27 cellular contexts compared by ENCODE assay signal in the genomic region with DNA sequence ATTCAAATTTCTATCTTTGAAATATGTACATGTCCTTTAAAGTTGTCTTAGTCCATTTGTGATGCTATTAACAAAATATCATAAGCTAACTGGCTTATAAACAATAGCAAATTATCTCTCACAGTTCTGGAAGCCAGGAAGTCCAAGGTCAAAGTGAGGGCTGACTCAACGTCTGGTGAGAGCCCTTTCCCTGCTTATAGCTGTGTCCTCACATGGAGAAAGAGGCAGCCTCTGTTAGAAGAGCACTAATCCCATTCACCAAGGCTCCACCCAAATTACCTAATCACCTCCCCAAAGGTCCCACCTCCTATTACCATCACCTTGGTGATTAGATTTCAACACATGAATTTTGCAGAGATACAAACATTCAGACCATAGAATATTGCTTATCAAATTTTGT.
"Had no signal": no experiment of that assay in that cellular context is flagged by ENCODE, and none has a peak within 500 bp of the region (broad histone marks: within the 10 kb centered on the region; RNA-seq: fewer than 3 reads in every experiment).

No MANE protein-coding gene starts in this region.

- H3K4me3 Mint-ChIP-seq: central memory CD8-positive, alpha-beta T cell; dendritic cell treated with granulocyte-macrophage colony-stimulating factor and Interleukin-4, amounts not matched to agents 40 ng/mL and 50 ng/mL, for 4 days; endodermal cell; natural killer cell; stimulated activated naive B cell treated with anti-CD40 and anti-IgM and Interleukin-4, amounts not matched to agents 10 μg/mL and 1 μg/mL and 100 μg/mL, for 72 hours; stimulated activated naive CD8-positive, alpha-beta T cell treated with anti-CD3 and anti-CD28 coated beads, Interleukin-15, Interleukin-2, amounts not matched to agents 100 ng/mL and 50 ng/mL, for 24 hours had no signal

- H3K9me3 Mint-ChIP-seq: central memory CD8-positive, alpha-beta T cell; dendritic cell treated with granulocyte-macrophage colony-stimulating factor and Interleukin-4, amounts not matched to agents 40 ng/mL and 50 ng/mL, for 4 days; stimulated activated naive B cell treated with anti-CD40 and anti-IgM and Interleukin-4, amounts not matched to agents 10 μg/mL and 1 μg/mL and 100 μg/mL, for 72 hours; stimulated activated naive CD8-positive, alpha-beta T cell treated with anti-CD3 and anti-CD28 coated beads, Interleukin-15, Interleukin-2, amounts not matched to agents 100 ng/mL and 50 ng/mL, for 24 hours had no signal

- H3K36me3 Mint-ChIP-seq: natural killer cell; stimulated activated naive B cell treated with anti-CD40 and anti-IgM and Interleukin-4, amounts not matched to agents 10 μg/mL and 1 μg/mL and 100 μg/mL, for 72 hours had no signal

- DNase-seq: colonic mucosa; effector CD8-positive, alpha-beta T cell; endodermal cell; foreskin keratinocyte; glutamatergic neuron; heart right ventricle; hippocampal formation; islet precursor cell; kidney glomerular epithelial cell; natural killer cell; pancreas; right cardiac atrium; stimulated activated CD4-positive, alpha-beta T cell treated with anti-CD3 and anti-CD28 coated beads, Interleukin-15, amount 100 ng/mL, for 24 hours; stimulated activated CD4-positive, alpha-beta T cell treated with anti-CD3 and anti-CD28 coated beads, Interleukin-2, amount 100 ng/mL, for 48 hours; stimulated activated naive B cell treated with anti-CD40 and anti-IgM and Interleukin-4, amounts not matched to agents 10 μg/mL and 1 μg/mL and 100 μg/mL, for 72 hours; transverse colon; upper lobe of right lung; uterus had no signal

- H3K27me3 Mint-ChIP-seq: central memory CD8-positive, alpha-beta T cell; dendritic cell treated with granulocyte-macrophage colony-stimulating factor and Interleukin-4, amounts not matched to agents 40 ng/mL and 50 ng/mL, for 4 days; progenitor cell of endocrine pancreas; stimulated activated naive B cell treated with anti-CD40 and anti-IgM and Interleukin-4, amounts not matched to agents 10 μg/mL and 1 μg/mL and 100 μg/mL, for 72 hours; stimulated activated naive CD8-positive, alpha-beta T cell treated with anti-CD3 and anti-CD28 coated beads, Interleukin-15, Interleukin-2, amounts not matched to agents 100 ng/mL and 50 ng/mL, for 24 hours had no signal

- H3K9me3 ChIP-seq: colonic mucosa, esophagus muscularis mucosa, heart right ventricle, neutrophil, pancreas, thoracic aorta, transverse colon, upper lobe of right lung, uterus had no signal

- H3K4me3 ChIP-seq: colonic mucosa, esophagus muscularis mucosa, heart right ventricle, pancreas, skin epidermis, thoracic aorta, transverse colon, upper lobe of right lung, uterus had no signal

- H3K27me3 ChIP-seq: colonic mucosa, esophagus muscularis mucosa, foreskin keratinocyte, heart right ventricle, neutrophil, pancreas, transverse colon, upper lobe of right lung, uterus had no signal

- H3K4me1 ChIP-seq: colonic mucosa, esophagus muscularis mucosa, foreskin keratinocyte, heart right ventricle, transverse colon, upper lobe of right lung, uterus had no signal

- H3K27ac Mint-ChIP-seq: dendritic cell treated with granulocyte-macrophage colony-stimulating factor and Interleukin-4, amounts not matched to agents 40 ng/mL and 50 ng/mL, for 4 days; endodermal cell; natural killer cell; progenitor cell of endocrine pancreas; stimulated activated naive B cell treated with anti-CD40 and anti-IgM and Interleukin-4, amounts not matched to agents 10 μg/mL and 1 μg/mL and 100 μg/mL, for 72 hours; stimulated activated naive CD8-positive, alpha-beta T cell treated with anti-CD3 and anti-CD28 coated beads, Interleukin-15, Interleukin-2, amounts not matched to agents 100 ng/mL and 50 ng/mL, for 24 hours had no signal

- H3K27ac ChIP-seq: colonic mucosa, epithelial cell of prostate, esophagus muscularis mucosa, foreskin keratinocyte, heart right ventricle, neutrophil, pancreas, skin epidermis, thoracic aorta, transverse colon, upper lobe of right lung, uterus had no signal

- H3K36me3 ChIP-seq: colonic mucosa, esophagus muscularis mucosa, heart right ventricle, neutrophil, pancreas, thoracic aorta, transverse colon, upper lobe of right lung, uterus had no signal

- H3K4me1 Mint-ChIP-seq: central memory CD8-positive, alpha-beta T cell; endodermal cell; natural killer cell; stimulated activated naive B cell treated with anti-CD40 and anti-IgM and Interleukin-4, amounts not matched to agents 10 μg/mL and 1 μg/mL and 100 μg/mL, for 72 hours had no signal

- ATAC-seq: foreskin keratinocyte; heart right ventricle; natural killer cell; right cardiac atrium; stimulated activated naive B cell treated with anti-CD40 and anti-IgM and Interleukin-4, amounts not matched to agents 10 μg/mL and 1 μg/mL and 100 μg/mL, for 72 hours; upper lobe of right lung had no signal
